ENCODE assay signal across 8 cellular contexts in genomic region chr3:129399145-129399894, GRCh38. TPM values are rescaled to one million over a fixed set of nuclear protein-coding genes. Genes with fewer than 3 reads are reported as not detected.
DNase-seq lines count a peak whose midpoint lies in the region; TF ChIP-seq lines count a peak whose summit lies in the region.

No MANE protein-coding gene starts in this region.

- H3K18ac ChIP-seq in mesendoderm (ENCODE audit: low read length) = peak overlapping the region; percentile 21

- peaks cover 9% of the 10 kb centered on the region for H3K4me1 Mint-ChIP-seq in endodermal cell

- H2BK5ac ChIP-seq in mesendoderm (ENCODE audit: low read length) = no peak overlapping the region

- no peak overlapping the region for H3K4me2 ChIP-seq in mesendoderm (ENCODE audit: low read length)

- peak overlapping the region; percentile 83 for H3K56ac ChIP-seq in mesendoderm (ENCODE audit: low read length)

- no peaks in the 10 kb centered on the region for H3K27me3 Mint-ChIP-seq in endodermal cell (ENCODE audit: insufficient read depth)

- peaks cover 42% of the 10 kb centered on the region for H3K79me2 ChIP-seq in mesendoderm (ENCODE audit: control insufficient read depth, insufficient read depth, low read length)

- no peak overlapping the region for H2AK5ac ChIP-seq in mesendoderm (ENCODE audit: low read length)

- H3K9ac ChIP-seq in endodermal cell (ENCODE audit: extremely low read depth, low read length, poor library complexity, severe bottlenecking) = peak overlapping the region; percentile 91
- H3K9ac ChIP-seq in mesendoderm (ENCODE audit: low read length) = peak overlapping the region; percentile 86

- H2BK15ac ChIP-seq in mesendoderm (replicated peaks; ENCODE audit: low read depth) = no peak overlapping the region

- no peak overlapping the region for H2BK120ac ChIP-seq in mesendoderm (ENCODE audit: low read depth, low read length)

- peaks cover 15% of the 10 kb centered on the region for H3K36me3 Mint-ChIP-seq in endodermal cell (ENCODE audit: low read depth)

- peak overlapping the region; percentile 99 for H3K4me3 Mint-ChIP-seq in endodermal cell

- H3K4me3 ChIP-seq in endodermal cell (ENCODE audit: low read length) (peak overlapping the region; percentile 95), mesendoderm (ENCODE audit: low read length) (peak overlapping the region; percentile 74)

- in situ Hi-C loops in Caki2 (cut with HindIII; ENCODE audit: low pct_unique_long_range_greater_than_20kb, low sequenced_read_pairs) = no loop called here

- H3K4me1 ChIP-seq in endodermal cell (ENCODE audit: control insufficient read depth, insufficient read depth, low read length) (no peaks in the 10 kb centered on the region), mesendoderm (ENCODE audit: control insufficient read depth, low read depth, low read length) (peaks cover 5% of the 10 kb centered on the region)

- DNase-seq in Caki2 (ENCODE audit: low read depth) = peak; percentile 88
- DNase-seq in GM20000 (ENCODE audit: low spot score) = peak; percentile 84
- DNase-seq in HT-29 (ENCODE audit: low spot score) = peak; percentile 99
- DNase-seq in NOMO-1 (lab: John Stamatoyannopoulos, UW; ENCODE audit: unreplicated experiment in 2 of 2) = peak; percentile 89 to 98
- peak; percentile 34 to 40 (median 37) for DNase-seq in activated CD8-positive, alpha-beta memory T cell treated with anti-CD3 and anti-CD28 coated beads for 48 hours (ENCODE audit: low read depth in 2 of 3, low spot score in 2 of 3)
- peak; percentile 90 for DNase-seq in endodermal cell
- DNase-seq in mesendoderm = peak; percentile 98
- DNase-seq in stimulated activated CD8-positive, alpha-beta memory T cell treated with anti-CD3 and anti-CD28 coated beads, Interleukin-15, amount 100 ng/mL, for 1 hour (ENCODE audit: low read depth) = peak; percentile 47

- TF ChIP-seq CTCF in GM20000 (IDR thresholded peaks at IDR 0.05; ENCODE audit: extremely low read depth, missing control alignments) = peak; percentile 79
- peak; percentile 83 for TF ChIP-seq CTCF in endodermal cell (conservative IDR thresholded peaks at IDR 0.05)

- H3K27me3 ChIP-seq in endodermal cell (ENCODE audit: control insufficient read depth, insufficient read depth, low read length, poor library complexity, severe bottlenecking) = no peaks in the 10 kb centered on the region
- no peaks in the 10 kb centered on the region for H3K27me3 ChIP-seq in mesendoderm (ENCODE audit: insufficient read depth, low read length, poor library complexity)

- no peak overlapping the region for H3K4ac ChIP-seq in mesendoderm (ENCODE audit: low read depth, low read length)

- peaks cover 22% of the 10 kb centered on the region for H3K79me1 ChIP-seq in mesendoderm (ENCODE audit: low read length)

- H3K36me3 ChIP-seq in endodermal cell (ENCODE audit: control insufficient read depth, insufficient read depth, low read length) = peaks cover 30% of the 10 kb centered on the region
- no peaks in the 10 kb centered on the region for H3K36me3 ChIP-seq in mesendoderm (ENCODE audit: control insufficient read depth, insufficient read depth, low read length)

- H4K5ac ChIP-seq in mesendoderm (ENCODE audit: low read length) = no peak overlapping the region

- no peaks in the 10 kb centered on the region for H3K9me3 ChIP-seq in endodermal cell (ENCODE audit: control insufficient read depth, low read length)

- no peaks in the 10 kb centered on the region for H3K9me3 Mint-ChIP-seq in endodermal cell

- H4K8ac ChIP-seq in mesendoderm (ENCODE audit: low read depth, low read length) = no peak overlapping the region

- H3K27ac ChIP-seq in endodermal cell (ENCODE audit: low read depth, low read length) (peak overlapping the region; percentile 82), mesendoderm (ENCODE audit: low read depth, low read length) (no peak overlapping the region)

- 0% methylated on average over 18 to 21 of the region's 25 CpGs for WGBS in endodermal cell (ENCODE audit: insufficient coverage in 1 of 2, insufficient read length in 1 of 2), 2 experiments
- WGBS in mesendoderm (ENCODE audit: extremely low coverage, insufficient coverage, low lambda C conversion rate) = no CpG with 5 or more reads among the region's 25 CpGs

- H3K23ac ChIP-seq in mesendoderm (ENCODE audit: low read length) = no peak overlapping the region

- peak overlapping the region; percentile 98 for H3K27ac Mint-ChIP-seq in endodermal cell

RNA-seq across cellular contexts. Expression of gene EFCAB12, which starts 29.1 kb away (rescaled TPM):
- not detected in 2 replicates for total RNA-seq in Caki2 (2014; rRNA removed; shearing (Covaris generic); ENCODE audit: low replicate concordance)
- total RNA-seq in HT-29 (2014; rRNA removed; shearing (Covaris generic)) = under 0.01 and 0.08 TPM in 2 replicates
- total RNA-seq in endodermal cell = under 1 TPM; 0.33 to 0.73 TPM
- 1.4 TPM for polyA plus RNA-seq in endodermal cell (2013, experiment 1 of 2)
- 0.70 TPM for polyA plus RNA-seq in endodermal cell (2013, experiment 2 of 2)
- polyA plus RNA-seq in mesendoderm (2013, experiment 1 of 2) = 0.29 TPM
- polyA plus RNA-seq in mesendoderm (2013, experiment 2 of 2) = 0.35 TPM

RNA-seq across cellular contexts. Expression of gene MBD4, which starts 40.4 kb away (rescaled TPM):
- total RNA-seq in Caki2 (2014; rRNA removed; shearing (Covaris generic); ENCODE audit: low replicate concordance) = 8.9 and 13.6 TPM in 2 replicates
- total RNA-seq in HT-29 (2014; rRNA removed; shearing (Covaris generic)) = 19.9 and 21.1 TPM in 2 replicates
- 10 to 100 TPM; 39.5 to 45.5 TPM for total RNA-seq in endodermal cell
- polyA plus RNA-seq in endodermal cell (2013, experiment 1 of 2) = 44.1 TPM
- 36.1 TPM for polyA plus RNA-seq in endodermal cell (2013, experiment 2 of 2)
- 44.4 TPM for polyA plus RNA-seq in mesendoderm (2013, experiment 1 of 2)
- 43.9 TPM for polyA plus RNA-seq in mesendoderm (2013, experiment 2 of 2)

RNA-seq across cellular contexts. Expression of gene IFT122, which starts 40.7 kb away (rescaled TPM):
- total RNA-seq in Caki2 (2014; rRNA removed; shearing (Covaris generic); ENCODE audit: low replicate concordance) = 23.4 and 24.8 TPM in 2 replicates
- 19.7 and 24.0 TPM in 2 replicates for total RNA-seq in HT-29 (2014; rRNA removed; shearing (Covaris generic))
- 10 to 100 TPM; 36.0 to 46.6 TPM for total RNA-seq in endodermal cell
- polyA plus RNA-seq in endodermal cell (2013, experiment 1 of 2) = 39.8 TPM
- polyA plus RNA-seq in endodermal cell (2013, experiment 2 of 2) = 44.0 TPM
- polyA plus RNA-seq in mesendoderm (2013, experiment 1 of 2) = 14.8 TPM
- polyA plus RNA-seq in mesendoderm (2013, experiment 2 of 2) = 14.7 TPM

Comparison
In these comparisons a context has a peak if more than half of its experiments do, and no peak if none do; other contexts are left out.
1. DNase-seq: peak in every context shown above with its lines; median percentile 99 in HT-29; 98 in mesendoderm; 94 in NOMO-1; 90 in endodermal cell; 88 in Caki2; 84 in GM20000; 47 in stimulated activated CD8-positive, alpha-beta memory T cell treated with anti-CD3 and anti-CD28 coated beads, Interleukin-15, amount 100 ng/mL, for 1 hour; 37 in activated CD8-positive, alpha-beta memory T cell treated with anti-CD3 and anti-CD28 coated beads for 48 hours.